8 cellular contexts compared by ENCODE assay signal in genomic region chr12:119990382-119990874, GRCh38. TPM values are rescaled to one million over a fixed set of nuclear protein-coding genes. Genes with fewer than 3 reads are reported as not detected.
DNase-seq lines count a peak whose midpoint lies in the region; ATAC-seq and TF ChIP-seq lines count a peak whose summit lies in the region.

No MANE protein-coding gene starts in this region.

- H3K4me1 ChIP-seq in RWPE2 (ENCODE audit: insufficient read depth, poor library complexity, severe bottlenecking), result peaks cover 4% of the 10 kb centered on the region
- peaks cover 13 to 26% (median 18%) of the 10 kb centered on the region in 4 donors for H3K4me1 ChIP-seq in esophagus muscularis mucosa

- H3K36me3 Mint-ChIP-seq in activated CD4-positive, alpha-beta T cell treated with anti-CD3 and anti-CD28 coated beads, Interleukin-2, amount 10 ng/mL, durations not matched to agents 7 days and 5 days (ENCODE audit: low read depth), result peaks cover 26% of the 10 kb centered on the region
- H3K36me3 Mint-ChIP-seq in stimulated activated effector memory CD8-positive, alpha-beta T cell treated with anti-CD3 and anti-CD28 coated beads, Interleukin-12 subunit alpha, Interleukin-12 subunit beta, amount 100 ng/mL, for 72 hours, result peaks cover 57% of the 10 kb centered on the region

- ATAC-seq in RWPE2 (ENCODE audit: low read depth) (no peak), HG02973 (IDR thresholded peaks at IDR 0.05; ENCODE audit: unreplicated experiment) (no peak), GM18909 (IDR thresholded peaks at IDR 0.05; ENCODE audit: poor library complexity, unreplicated experiment) (no peak)
- ATAC-seq in stimulated activated effector memory CD8-positive, alpha-beta T cell treated with anti-CD3 and anti-CD28 coated beads, Interleukin-12 subunit alpha, Interleukin-12 subunit beta, amount 100 ng/mL, for 72 hours, result no peak

- H3K4me3 ChIP-seq in RWPE2 (ENCODE audit: severe bottlenecking) (peak overlapping the region; percentile 66), esophagus muscularis mucosa (peak overlapping the region in 3 of 4 donors; percentile 37 to 66 (median 39))

- POLR2A ChIA-PET in activated CD4-positive, alpha-beta T cell treated with anti-CD3 and anti-CD28 coated beads, Interleukin-2, amount 10 ng/mL, durations not matched to agents 7 days and 5 days (lab: Charles Lee), result interaction anchor here (1.0 to 1.4 kb wide), 3 partner anchors 17 to 211 kb away, joined by 3 to 7 read pairs (median 3); no protein-coding TSS in a partner anchor

- H3K27ac ChIP-seq in RWPE2 (ENCODE audit: poor library complexity, severe bottlenecking) (no peak overlapping the region), esophagus muscularis mucosa (replicated peaks in 1 of 4) (no peak overlapping the region)

- intact Hi-C loops in esophagus muscularis mucosa (cut with DNase I), result no loop called here

- peaks cover 2% of the 10 kb centered on the region for H3K27me3 Mint-ChIP-seq in activated CD4-positive, alpha-beta T cell treated with anti-CD3 and anti-CD28 coated beads, Interleukin-2, amount 10 ng/mL, durations not matched to agents 7 days and 5 days

- no peak for TF ChIP-seq POLR2A in esophagus muscularis mucosa (IDR thresholded peaks at IDR 0.05; ENCODE audit: low read depth)

- H3K4me1 Mint-ChIP-seq in activated CD4-positive, alpha-beta T cell treated with anti-CD3 and anti-CD28 coated beads, Interleukin-2, amount 10 ng/mL, durations not matched to agents 7 days and 5 days, result peaks cover 46% of the 10 kb centered on the region
- peaks cover 32% of the 10 kb centered on the region for H3K4me1 Mint-ChIP-seq in stimulated activated effector memory CD8-positive, alpha-beta T cell treated with anti-CD3 and anti-CD28 coated beads, Interleukin-12 subunit alpha, Interleukin-12 subunit beta, amount 100 ng/mL, for 72 hours

- peak overlapping the region; percentile 81 for H3K4me3 Mint-ChIP-seq in activated CD4-positive, alpha-beta T cell treated with anti-CD3 and anti-CD28 coated beads, Interleukin-2, amount 10 ng/mL, durations not matched to agents 7 days and 5 days
- peak overlapping the region; percentile 77 for H3K4me3 Mint-ChIP-seq in stimulated activated effector memory CD8-positive, alpha-beta T cell treated with anti-CD3 and anti-CD28 coated beads, Interleukin-12 subunit alpha, Interleukin-12 subunit beta, amount 100 ng/mL, for 72 hours

- no peak for TF ChIP-seq EP300 in esophagus muscularis mucosa (IDR thresholded peaks at IDR 0.05)

- no peak for DNase-seq in activated CD4-positive, alpha-beta T cell treated with anti-CD3 and anti-CD28 coated beads, Interleukin-2, amount 10 ng/mL, durations not matched to agents 7 days and 5 days
- no peak for DNase-seq in activated CD4-positive, alpha-beta T cell treated with anti-CD3 and anti-CD28 coated beads for 1 hour
- DNase-seq in RWPE2 (ENCODE audit: low spot score) (no peak), esophagus muscularis mucosa (ENCODE audit: extremely low spot score) (no peak), NCI-H2227 treated with DMSO at 0.1 percent for 48 hours (lab: John Stamatoyannopoulos, UW) (no peak)
- DNase-seq in stimulated activated effector memory CD8-positive, alpha-beta T cell treated with anti-CD3 and anti-CD28 coated beads, Interleukin-12 subunit alpha, Interleukin-12 subunit beta, amount 100 ng/mL, for 72 hours (ENCODE audit: low spot score in 2 of 2), result no peak

- 37% methylated on average over 12 of the region's 12 CpGs for WGBS in esophagus muscularis mucosa

- H3K27ac Mint-ChIP-seq in activated CD4-positive, alpha-beta T cell treated with anti-CD3 and anti-CD28 coated beads, Interleukin-2, amount 10 ng/mL, durations not matched to agents 7 days and 5 days, result peak overlapping the region; percentile 78
- H3K27ac Mint-ChIP-seq in stimulated activated effector memory CD8-positive, alpha-beta T cell treated with anti-CD3 and anti-CD28 coated beads, Interleukin-12 subunit alpha, Interleukin-12 subunit beta, amount 100 ng/mL, for 72 hours, result peak overlapping the region; percentile 20

- H3K9me3 ChIP-seq in RWPE2 (ENCODE audit: severe bottlenecking) (no peaks in the 10 kb centered on the region), esophagus muscularis mucosa (no peaks in the 10 kb centered on the region)

- no peak for TF ChIP-seq CTCF in RWPE2 (IDR thresholded peaks at IDR 0.05; ENCODE audit: poor library complexity, severe bottlenecking)
- no peak for TF ChIP-seq CTCF in esophagus muscularis mucosa (IDR thresholded peaks at IDR 0.05)

- no peaks in the 10 kb centered on the region for H3K9me3 Mint-ChIP-seq in activated CD4-positive, alpha-beta T cell treated with anti-CD3 and anti-CD28 coated beads, Interleukin-2, amount 10 ng/mL, durations not matched to agents 7 days and 5 days
- H3K9me3 Mint-ChIP-seq in stimulated activated effector memory CD8-positive, alpha-beta T cell treated with anti-CD3 and anti-CD28 coated beads, Interleukin-12 subunit alpha, Interleukin-12 subunit beta, amount 100 ng/mL, for 72 hours, result no peaks in the 10 kb centered on the region

- H3K36me3 ChIP-seq in RWPE2 (ENCODE audit: low read depth), result no peaks in the 10 kb centered on the region
- H3K36me3 ChIP-seq in esophagus muscularis mucosa, result no peaks in the 10 kb centered on the region

- CTCF ChIA-PET in activated CD4-positive, alpha-beta T cell treated with anti-CD3 and anti-CD28 coated beads, Interleukin-2, amount 10 ng/mL, durations not matched to agents 7 days and 5 days (lab: Charles Lee), result interaction anchor here (0.8 to 2.8 kb wide), 6 partner anchors 9 to 271 kb away, joined by 3 to 12 read pairs (median 4); no protein-coding TSS in a partner anchor

- H3K27me3 ChIP-seq in RWPE2 (ENCODE audit: insufficient read depth, poor library complexity, severe bottlenecking) (no peaks in the 10 kb centered on the region), esophagus muscularis mucosa (peaks cover 0 to 57% (median 2%) of the 10 kb centered on the region in 4 donors)

RNA-seq across cellular contexts. Expression of gene BICDL1, which starts 1.4 kb away (rescaled TPM):
- total RNA-seq in activated CD4-positive, alpha-beta T cell treated with anti-CD3 and anti-CD28 coated beads, Interleukin-2, amount 10 ng/mL, durations not matched to agents 7 days and 5 days, result 10 to 100 TPM; 51.2 to 65.9 TPM
- total RNA-seq in esophagus muscularis mucosa, result 1 to 10 TPM in 1 of 4 donors, under 1 TPM in 3; 0.17 to 1.2 (median 0.77) TPM

Comparison
In these comparisons a context has a peak if more than half of its experiments do, and no peak if none do; other contexts are left out.
1. RNA of gene BICDL1, which starts 1.4 kb away (total RNA-seq): 51.2 to 65.9 TPM in activated CD4-positive, alpha-beta T cell treated with anti-CD3 and anti-CD28 coated beads, Interleukin-2, amount 10 ng/mL, durations not matched to agents 7 days and 5 days; 0.17 to 1.2 TPM in esophagus muscularis mucosa; every median in the first group is over 10 times any median in the second.